In genomic region chr22:23180301-23180892, GRCh38 we compare ENCODE assay signal across 8 cellular contexts. TPM values are rescaled to one million over a fixed set of nuclear protein-coding genes. Genes with fewer than 3 reads are reported as not detected.
DNase-seq lines count a peak whose midpoint lies in the region; ATAC-seq and TF ChIP-seq lines count a peak whose summit lies in the region.

BCR (plus strand) TSS chr22:23180509; CDS start chr22:23180961, 452 bp downstream.

- TF ChIP-seq POLR2A in heart left ventricle (IDR thresholded peaks at IDR 0.05), result peak in 1 of 2 donors; percentile 62
- peak; percentile 73 for TF ChIP-seq POLR2A in ovary (IDR thresholded peaks at IDR 0.05)

- H3K9ac ChIP-seq in HUES6 (ENCODE audit: low read length), result peak within 1 kb of the TSS; percentile 89

- peak; percentile 69 to 94 (median 89) for ATAC-seq in heart left ventricle
- no peak for ATAC-seq in HG03097 (IDR thresholded peaks at IDR 0.05; ENCODE audit: low FRiP score, unreplicated experiment)
- ATAC-seq in GM18907 (IDR thresholded peaks at IDR 0.05; ENCODE audit: unreplicated experiment), result no peak

- intact Hi-C loops in heart left ventricle (cut with DNase I) (loop anchor here in 9 of 10 donors (2.0 to 5.0 kb wide), 6 partner anchors 37 to 57 kb away; no protein-coding TSS in a partner anchor), ovary (cut with DNase I) (loop anchor here in 1 of 4 donors (1.0 kb wide), 1 partner anchor 102 kb away; no protein-coding TSS in a partner anchor)

- TF ChIP-seq EP300 in ovary (IDR thresholded peaks at IDR 0.05), result no peak

- H3K36me3 ChIP-seq in HUES6 (ENCODE audit: control insufficient read depth, insufficient read depth, low read length) (no peaks in the 10 kb centered on the region), heart left ventricle (no peaks in the 10 kb centered on the region), ovary (no peaks in the 10 kb centered on the region)

- TF ChIP-seq CTCF in heart left ventricle (IDR thresholded peaks at IDR 0.05) (peak in 4 of 12 donors; percentile 8 to 31 (median 10)), ovary (IDR thresholded peaks at IDR 0.05) (no peak)

- H3K4me3 ChIP-seq in HUES6 (ENCODE audit: low read depth, low read length) (peak within 1 kb of the TSS; percentile 72), heart left ventricle (peak within 1 kb of the TSS; percentile 41 to 90 (median 71)), ovary (peak within 1 kb of the TSS; percentile 66)

- H3K27ac ChIP-seq in HUES6 (ENCODE audit: low read depth, low read length), result no peak within 1 kb of the TSS
- H3K27ac ChIP-seq in angular gyrus (ENCODE audit: low read depth, low read length), result peak within 1 kb of the TSS; percentile 20
- peak within 1 kb of the TSS in 11 of 12 donors; percentile 34 to 85 (median 64) for H3K27ac ChIP-seq in heart left ventricle
- peak within 1 kb of the TSS; percentile 11 to 30 for H3K27ac ChIP-seq in ovary

- DNase-seq in GM03348 (ENCODE audit: low spot score), result peak; percentile 95
- peak; percentile 52 for DNase-seq in T follicular helper cell (ENCODE audit: low read depth)
- DNase-seq in heart left ventricle, result peak; percentile 76 to 88 (median 81)
- DNase-seq in ovary, result peak; percentile 73 to 80 (median 79)

- WGBS in heart left ventricle, 4 donors, result 0 to 1% (median 1%) methylated on average over 18 to 88 of the region's 88 CpGs; no CpG with 5 or more reads in 1 of the 4 donors
- 1% methylated on average over 30 to 82 of the region's 88 CpGs for WGBS in ovary, 3 donors

- peaks cover 11% of the 10 kb centered on the region for H3K27me3 ChIP-seq in HUES6 (ENCODE audit: control insufficient read depth, insufficient read depth, low read length)
- no peaks in the 10 kb centered on the region for H3K27me3 ChIP-seq in heart left ventricle
- no peaks in the 10 kb centered on the region for H3K27me3 ChIP-seq in ovary

- peaks cover 23% of the 10 kb centered on the region for H3K9me3 ChIP-seq in HUES6 (ENCODE audit: control insufficient read depth, insufficient read depth, low read depth, low read length)
- H3K9me3 ChIP-seq in heart left ventricle, result peaks cover 0 to 14% (median 0%) of the 10 kb centered on the region in 12 donors
- no peaks in the 10 kb centered on the region for H3K9me3 ChIP-seq in ovary

- H3K4me1 ChIP-seq in HUES6 (ENCODE audit: control insufficient read depth, insufficient read depth, low read length), result peaks cover 49% of the 10 kb centered on the region
- peaks cover 11 to 63% (median 47%) of the 10 kb centered on the region in 12 donors for H3K4me1 ChIP-seq in heart left ventricle
- peaks cover 23% of the 10 kb centered on the region for H3K4me1 ChIP-seq in ovary (ENCODE audit: insufficient read depth)

RNA-seq across cellular contexts. Expression of gene BCR, which starts in this region (rescaled TPM):
- total RNA-seq in heart left ventricle, result 10 to 100 TPM; 24.0 to 51.1 (median 29.3) TPM
- 10 to 100 TPM; 12.6 to 22.4 TPM for polyA plus RNA-seq in heart left ventricle
- total RNA-seq in ovary, result 10 to 100 TPM; 21.8 to 44.6 (median 38.3) TPM
- polyA plus RNA-seq in ovary, result 10 to 100 TPM in 1 of 2 donors, 1 to 10 TPM in 1; 7.1 to 17.2 TPM

Comparison
In these comparisons a context has a peak if more than half of its experiments do, and no peak if none do; other contexts are left out.
1. ATAC-seq: peak in heart left ventricle (4 of 4); none in HG03097 (single experiment) and GM18907 (single experiment).
2. Peak in every context shown above with its lines, with median percentiles within 50 percentile points of each other: DNase-seq and H3K4me3 ChIP-seq.